1 cellular context compared by ENCODE assay signal in the genomic region with DNA sequence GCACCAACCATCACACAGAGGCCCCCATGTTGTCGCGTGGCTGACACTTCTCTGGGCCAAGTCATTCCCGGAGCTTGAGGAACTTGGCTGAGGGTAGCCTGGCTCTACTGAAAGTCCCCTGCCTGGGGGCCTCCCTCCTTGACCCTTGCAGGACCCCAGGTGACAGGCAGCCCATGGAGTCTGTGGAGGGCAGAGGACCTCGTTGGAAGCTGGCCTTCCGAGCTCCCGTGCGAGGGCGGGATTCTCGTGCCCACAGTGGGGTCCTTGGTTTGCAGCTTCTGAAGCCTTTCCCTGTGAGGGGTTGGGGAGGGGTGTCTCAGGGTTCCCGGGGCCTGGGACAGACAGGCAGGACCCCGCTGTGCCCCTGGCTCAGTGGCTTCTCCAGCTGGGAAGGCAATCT.
TF ChIP-seq lines count a peak whose summit lies in the region.

No MANE protein-coding gene starts in this region.

TF ChIP-seq in K562, 482 proteins besides CTCF, POLR2A, EP300 and RAD21:
- TF ChIP-seq ZBTB7A (IDR thresholded peaks at IDR 0.05; ENCODE audit: borderline replicate concordance, control insufficient read depth, low read depth, low read length) (peak; percentile 20; the same call in 1 of the 2 replicates), SMARCA5 (IDR thresholded peaks at IDR 0.05) (no peak)
- TF ChIP-seq, protein P1, sequence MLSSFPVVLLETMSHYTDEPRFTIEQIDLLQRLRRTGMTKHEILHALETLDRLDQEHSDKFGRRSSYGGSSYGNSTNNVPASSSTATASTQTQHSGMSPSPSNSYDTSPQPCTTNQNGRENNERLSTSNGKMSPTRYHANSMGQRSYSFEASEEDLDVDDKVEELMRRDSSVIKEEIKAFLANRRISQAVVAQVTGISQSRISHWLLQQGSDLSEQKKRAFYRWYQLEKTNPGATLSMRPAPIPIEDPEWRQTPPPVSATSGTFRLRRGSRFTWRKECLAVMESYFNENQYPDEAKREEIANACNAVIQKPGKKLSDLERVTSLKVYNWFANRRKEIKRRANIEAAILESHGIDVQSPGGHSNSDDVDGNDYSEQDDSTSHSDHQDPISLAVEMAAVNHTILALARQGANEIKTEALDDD (IDR thresholded peaks at IDR 0.05), result no peak
TF ChIP-seq in K562: peak in this region for 1.
